In the genomic region with DNA sequence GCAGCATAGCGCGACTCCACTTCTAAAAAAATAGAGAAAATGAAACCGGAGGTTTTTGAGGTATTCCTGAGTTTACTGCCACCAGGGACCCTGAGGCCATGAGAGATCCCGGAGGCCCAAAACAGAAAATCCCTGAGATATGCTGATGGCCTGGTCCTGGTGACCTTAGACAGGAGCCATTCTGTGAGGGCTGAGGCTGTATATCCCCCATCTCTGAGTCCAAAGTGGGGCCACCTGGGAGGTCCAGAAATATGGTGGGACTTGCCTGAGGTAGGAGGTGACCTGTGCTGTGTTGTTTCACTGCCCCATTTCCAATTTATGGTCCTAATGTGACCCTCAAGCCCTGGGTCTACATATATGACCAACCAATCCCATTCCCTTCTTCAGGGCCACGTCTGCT, we compare ENCODE assay signal across 12 cellular contexts. TPM values are rescaled to one million over a fixed set of nuclear protein-coding genes. Genes with fewer than 3 reads are reported as not detected.
"Had no signal": no experiment of that assay in that cellular context is flagged by ENCODE, and none has a peak within 500 bp of the region (broad histone marks: within the 10 kb centered on the region; RNA-seq: fewer than 3 reads in every experiment).

No MANE protein-coding gene starts in this region.

RNA-seq across cellular contexts. Expression of gene CLEC17A, which starts 1.5 kb away (rescaled TPM):
- total RNA-seq: dermis microvascular lymphatic vessel endothelial cell, esophagus squamous epithelium, left cardiac atrium, lung microvascular endothelial cell, myocyte, psoas muscle, renal cortical epithelial cell, right cardiac atrium, sigmoid colon had no signal
- polyA plus RNA-seq: heart right ventricle, neural cell, right cardiac atrium, urinary bladder had no signal
